Comparison of ENCODE assay signal across 8 cellular contexts in the genomic region with DNA sequence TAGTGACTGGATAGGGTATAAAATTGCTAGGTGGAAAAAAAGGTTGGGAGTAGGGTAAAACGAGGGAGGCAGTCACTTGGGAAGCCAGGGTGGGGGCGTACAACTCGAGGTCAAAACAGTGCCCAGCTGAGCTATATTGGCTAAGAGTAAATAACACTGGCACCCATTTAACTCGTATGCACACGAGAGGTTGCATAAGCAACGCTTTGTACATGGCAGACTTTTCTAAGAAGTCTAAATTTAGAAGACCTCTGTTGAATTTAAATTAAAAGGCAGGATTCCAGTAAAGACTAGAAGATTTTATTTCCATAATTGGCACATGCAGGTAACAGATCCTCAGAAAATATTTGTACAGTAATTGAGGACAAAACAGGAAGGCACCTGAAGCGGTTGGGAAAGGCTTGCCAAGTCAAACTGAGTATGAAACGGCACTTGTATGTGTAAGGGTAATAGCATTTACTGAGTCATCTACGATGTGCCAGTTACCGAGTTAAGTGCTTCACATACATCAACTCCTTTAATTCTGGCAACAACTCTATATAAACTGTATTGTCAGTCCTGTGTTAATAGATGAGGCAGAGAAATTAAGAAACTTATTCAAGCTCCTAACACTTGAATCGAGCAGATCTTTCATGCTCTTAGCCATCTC. TPM values are rescaled to one million over a fixed set of nuclear protein-coding genes. Genes with fewer than 3 reads are reported as not detected.
DNase-seq lines count a peak whose midpoint lies in the region; ATAC-seq and TF ChIP-seq lines count a peak whose summit lies in the region.

No MANE protein-coding gene starts in this region.

- POLR2A ChIA-PET in RWPE1 (lab: Yijun Ruan, JAX; ENCODE audit: low non-redundant PET), result no interaction called here

- ATAC-seq in foreskin keratinocyte (peak; percentile 52), GM18867 (IDR thresholded peaks at IDR 0.05; ENCODE audit: unreplicated experiment) (no peak), omental fat pad (ENCODE audit: low FRiP score) (no peak), GM18870 (IDR thresholded peaks at IDR 0.05; ENCODE audit: unreplicated experiment) (no peak)

- no peaks in the 10 kb centered on the region for H3K9me3 Mint-ChIP-seq in HFFc6

- no peaks in the 10 kb centered on the region; the same call in 1 of the 2 replicates for H3K27me3 Mint-ChIP-seq in HFFc6 (ENCODE audit: insufficient read depth)

- WGBS in tibial nerve, 2 donors, result 74 to 75% methylated on average over 11 of the region's 11 CpGs

- DNase-seq in AG10803 (ENCODE audit: low read depth) (peak; percentile 25), HFFc6 (peak; percentile 39), RWPE1 (ENCODE audit: low spot score) (peak; percentile 63), foreskin keratinocyte (peak; percentile 86 to 93), tibial nerve (ENCODE audit: low spot score in 2 of 2) (no peak), omental fat pad (ENCODE audit: low spot score) (no peak)

- CTCF ChIA-PET in RWPE1 (lab: Yijun Ruan, JAX), result interaction anchor here (0.6 to 0.7 kb wide), 2 partner anchors 10 to 34 kb away, joined by 3 read pairs; no protein-coding TSS in a partner anchor

- no peaks in the 10 kb centered on the region for H3K27me3 ChIP-seq in foreskin keratinocyte
- no peaks in the 10 kb centered on the region for H3K27me3 ChIP-seq in tibial nerve

- peak overlapping the region; percentile 79 for H3K27ac Mint-ChIP-seq in HFFc6

- H3K9me3 ChIP-seq in tibial nerve, result no peaks in the 10 kb centered on the region

- H3K36me3 Mint-ChIP-seq in HFFc6 (ENCODE audit: low read depth), result peaks cover 5% of the 10 kb centered on the region; the same call in 1 of the 2 replicates

- TF ChIP-seq CTCF in AG10803 (conservative IDR thresholded peaks at IDR 0.05; ENCODE audit: low read length), result no peak
- no peak for TF ChIP-seq CTCF in HFFc6 (IDR thresholded peaks at IDR 0.05)
- no peak for TF ChIP-seq CTCF in RWPE1 (conservative IDR thresholded peaks at IDR 0.05; ENCODE audit: low read depth)
- TF ChIP-seq CTCF in foreskin keratinocyte (conservative IDR thresholded peaks at IDR 0.05), result no peak
- no peak for TF ChIP-seq CTCF in tibial nerve (IDR thresholded peaks at IDR 0.05)
- TF ChIP-seq CTCF in omental fat pad (IDR thresholded peaks at IDR 0.05), result no peak

- no peak overlapping the region for H3K27ac ChIP-seq in RWPE1
- H3K27ac ChIP-seq in foreskin keratinocyte, result peak overlapping the region; percentile 56
- no peak overlapping the region for H3K27ac ChIP-seq in tibial nerve

- no peaks in the 10 kb centered on the region for H3K36me3 ChIP-seq in tibial nerve

- TF ChIP-seq POLR2A in tibial nerve (IDR thresholded peaks at IDR 0.05), result no peak

- peaks cover 25% of the 10 kb centered on the region for H3K4me1 ChIP-seq in foreskin keratinocyte
- peaks cover 0 to 23% (median 10%) of the 10 kb centered on the region in 4 donors for H3K4me1 ChIP-seq in tibial nerve

- peaks cover 82% of the 10 kb centered on the region for H3K4me1 Mint-ChIP-seq in HFFc6 (ENCODE audit: low read depth)

- TF ChIP-seq EP300 in tibial nerve (IDR thresholded peaks at IDR 0.05), result no peak

- H3K4me3 ChIP-seq in AG10803 (ENCODE audit: low read length) (no peak overlapping the region), tibial nerve (no peak overlapping the region)

- H3K4me3 Mint-ChIP-seq in HFFc6, result peak overlapping the region; percentile 87

RNA-seq across cellular contexts. Expression of a gene that starts 1.4 kb away (rescaled TPM):
- total RNA-seq in HFFc6 (2021; fragmentation: NEBNext Ultra II Directional; extraction: Animal tissue kit (Norgen Biotek cat#: 25700)), result 10 to 100 TPM; 19.9 to 25.6 (median 22.4) TPM
- total RNA-seq in foreskin keratinocyte (28.4 and 31.6 TPM in 2 replicates), tibial nerve (10 to 100 TPM; 17.7 to 26.0 (median 19.3) TPM), omental fat pad (10 to 100 TPM; 18.5 to 45.6 (median 30.1) TPM)
- polyA plus RNA-seq in foreskin keratinocyte, result 11.0 and 13.0 TPM in 2 replicates

RNA-seq across cellular contexts. Expression of a gene that starts 41.0 kb away (rescaled TPM):
- total RNA-seq in HFFc6 (2021; fragmentation: NEBNext Ultra II Directional; extraction: Animal tissue kit (Norgen Biotek cat#: 25700)), result 10 to 100 TPM; 31.6 to 36.0 (median 35.1) TPM
- 0.07 and 0.27 TPM in 2 replicates for total RNA-seq in foreskin keratinocyte
- 0.02 TPM in 2 replicates for polyA plus RNA-seq in foreskin keratinocyte
- under 1 TPM in 1 of 4 donors, not detected in 3; under 0.01 TPM for total RNA-seq in tibial nerve
- under 1 TPM in 3 of 4 donors, not detected in 1; 0.13 to 0.74 (median 0.24) TPM for total RNA-seq in omental fat pad

Comparison
In these comparisons a context has a peak if more than half of its experiments do, and no peak if none do; other contexts are left out.
1. DNase-seq: peak in AG10803 (single experiment), HFFc6 (single experiment), RWPE1 (single experiment) and foreskin keratinocyte (2 of 2); none in tibial nerve (0 of 2) and omental fat pad (single experiment).
2. RNA of a gene that starts 41.0 kb away (total RNA-seq): 31.6 to 36.0 TPM in HFFc6; 0.13 to 0.74 TPM in omental fat pad, 0.07 to 0.27 TPM in foreskin keratinocyte and under 0.01 TPM in tibial nerve; every median in the first group is over 10 times any median in the second.